27 cellular contexts compared by ENCODE assay signal in the genomic region with DNA sequence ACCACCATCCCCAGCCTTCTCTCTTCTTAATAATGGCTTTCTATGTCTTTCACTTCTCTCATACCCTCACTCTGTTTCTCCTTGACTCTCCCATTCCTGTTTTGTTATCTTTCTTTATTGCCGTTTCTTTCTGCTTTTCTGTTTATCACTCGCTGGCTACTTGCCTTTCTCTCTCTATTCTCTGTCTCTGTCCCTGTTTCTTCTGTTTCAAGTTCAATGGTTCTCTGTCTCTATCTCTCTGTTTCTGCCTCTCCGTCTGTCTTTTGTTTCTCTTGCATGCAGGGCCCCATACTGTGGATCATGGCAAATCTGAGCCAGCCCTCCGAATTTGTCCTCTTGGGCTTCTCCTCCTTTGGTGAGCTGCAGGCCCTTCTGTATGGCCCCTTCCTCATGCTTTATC. TPM values are rescaled to one million over a fixed set of nuclear protein-coding genes. Genes with fewer than 3 reads are reported as not detected.
"Had no signal": no experiment of that assay in that cellular context is flagged by ENCODE, and none has a peak within 500 bp of the region (broad histone marks: within the 10 kb centered on the region; RNA-seq: fewer than 3 reads in every experiment).

A gene with protein sequence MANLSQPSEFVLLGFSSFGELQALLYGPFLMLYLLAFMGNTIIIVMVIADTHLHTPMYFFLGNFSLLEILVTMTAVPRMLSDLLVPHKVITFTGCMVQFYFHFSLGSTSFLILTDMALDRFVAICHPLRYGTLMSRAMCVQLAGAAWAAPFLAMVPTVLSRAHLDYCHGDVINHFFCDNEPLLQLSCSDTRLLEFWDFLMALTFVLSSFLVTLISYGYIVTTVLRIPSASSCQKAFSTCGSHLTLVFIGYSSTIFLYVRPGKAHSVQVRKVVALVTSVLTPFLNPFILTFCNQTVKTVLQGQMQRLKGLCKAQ (plus strand): TSS at position 301 of the 400 bp plus-strand sequence. CDS start 0 bp downstream, at position 301.

- H3K36me3 Mint-ChIP-seq: IgD-negative memory B cell had no signal

- ATAC-seq: K562, Panc1, PC-3 had no signal

- H3K27ac ChIP-seq: HL-60, KMS-11, RWPE1 had no signal

- H3K9me3 ChIP-seq: SK-N-SH had no signal

- DNase-seq: Kasumi-1, MM.1S, NCI-H1092 treated with DMSO at 0.1 percent for 48 hours, NCI-H1436, NCI-H187, NCI-H2029, NCI-H2081 treated with DMSO at 0.1 percent for 48 hours, NCI-H2171, NCI-H226, NCI-H446, NCI-H510A, NCI-H524 treated with DMSO at 0.1 percent for 48 hours, NCI-H69, NCI-H774, PC-3, SHP77, SK-N-SH had no signal

- H3K9me3 Mint-ChIP-seq: IgD-negative memory B cell had no signal

- H3K9ac ChIP-seq: KMS-11, SK-N-SH had no signal

- H3K4me3 ChIP-seq: K562 had no signal

- H3K4me2 ChIP-seq: KMS-11, SK-N-SH had no signal

- FAIRE-seq: HTR-8/SVneo, K562 had no signal

RNA-seq across cellular contexts. Expression of the gene that starts here (rescaled TPM):
- total RNA-seq: K562, M059J, OCI-LY7, PC-3, SK-MEL-5 had no signal
- polyA plus RNA-seq: IgD-negative memory B cell, K562, SK-N-SH had no signal
